Comparison of ENCODE assay signal across 12 cellular contexts in the genomic region with DNA sequence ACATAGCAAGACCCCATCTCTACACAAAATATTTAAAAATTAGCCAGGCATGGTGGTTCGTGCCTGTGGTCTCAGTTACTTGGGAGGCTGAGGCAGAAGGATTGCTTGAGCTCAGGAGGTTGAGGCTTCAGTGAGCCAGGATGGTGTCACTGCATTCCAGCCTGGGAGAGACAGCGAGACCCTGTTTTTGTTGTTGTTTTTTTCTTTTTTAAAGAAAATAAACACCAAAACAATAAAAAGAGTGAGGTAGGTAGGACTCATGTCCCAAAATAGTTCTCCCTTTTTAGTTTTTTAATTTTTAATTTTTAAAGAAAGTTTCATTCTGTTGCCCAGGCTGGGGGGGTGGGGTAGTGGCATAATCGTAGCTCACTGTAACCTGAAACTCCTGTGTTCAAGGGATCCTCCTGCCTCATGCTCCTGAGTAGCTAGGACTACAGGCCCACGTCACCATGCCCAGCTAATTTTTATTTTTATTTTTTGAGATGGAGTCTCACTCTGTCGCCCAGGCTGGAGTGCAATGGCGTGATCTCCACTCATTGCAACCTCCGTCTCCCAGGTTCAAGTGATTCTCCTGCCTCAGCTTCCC. TPM values are rescaled to one million over a fixed set of nuclear protein-coding genes. Genes with fewer than 3 reads are reported as not detected.
A peak's percentile ranks its signal among the peaks of the same experiment; 100 is the strongest.
DNase-seq lines count a peak whose midpoint lies in the region; ATAC-seq, FAIRE-seq and TF ChIP-seq lines count a peak whose summit lies in the region.
"Had no signal": no experiment of that assay in that cellular context is flagged by ENCODE, and none has a peak within 500 bp of the region (broad histone marks: within the 10 kb centered on the region; RNA-seq: fewer than 3 reads in every experiment).

No MANE protein-coding gene starts in this region.

- no peak for TF ChIP-seq RAD21 in GM12878 (IDR thresholded peaks at IDR 0.05; ENCODE audit: insufficient read depth, low read depth, low read length)

- CTCF ChIA-PET in GM12878 (lab: Yijun Ruan, JAX) = interaction anchor here (0.6 to 17.2 kb wide), 3 partner anchors 26 to 67 kb away, joined by 3 to 728 read pairs (median 362); a partner anchor contains a TSS

- H4K20me1 ChIP-seq in GM12878 (ENCODE audit: control insufficient read depth, insufficient read depth) = no peaks in the 10 kb centered on the region

- intact Hi-C loops in left ventricle myocardium inferior (cut with micrococcal nuclease) (no loop called here), cardiac septum (cut with DNase I) (no loop called here), GM12878 (cut with micrococcal nuclease; ENCODE audit: unreplicated experiment) (no loop called here), vagina (cut with DNase I) (loop anchor here (5.0 kb wide), 1 partner anchor 34 kb away; no protein-coding TSS in a partner anchor)

- H3K36me3 ChIP-seq in left ventricle myocardium inferior (no peaks in the 10 kb centered on the region), GM12878 (ENCODE audit: control insufficient read depth in 2 of 2, insufficient read depth in 2 of 2, low read length in 1 of 2) (no peaks in the 10 kb centered on the region), mucosa of rectum (ENCODE audit: control insufficient read depth in 2 of 2, insufficient read depth in 2 of 2, low read length in 2 of 2) (no peaks in the 10 kb centered on the region), vagina (no peaks in the 10 kb centered on the region)

- ATAC-seq in GM12878 = no peak

- H3K9ac ChIP-seq in GM12878 (ENCODE audit: control insufficient read depth, insufficient read depth, low read length) = no peak overlapping the region
- H3K9ac ChIP-seq in mucosa of rectum (ENCODE audit: low read depth in 1 of 2, low read length in 2 of 2) = no peak overlapping the region

- no peak for FAIRE-seq in GM12878 (lab: Jason Lieb, UNC)

- no peak for TF ChIP-seq EP300 in GM12878 (IDR thresholded peaks at IDR 0.05; ENCODE audit: borderline replicate concordance in 1 of 2, control insufficient read depth in 1 of 2, low read depth in 2 of 2, low read length in 2 of 2)

- SMC1A ChIA-PET in GM12878 (lab: Charles Lee; ENCODE audit: uncharacterized antibody, unreplicated experiment) = interaction anchor here (1.0 to 13.3 kb wide), 5 partner anchors 15 to 66 kb away, joined by 5 to 481 read pairs (median 9); a partner anchor contains a TSS

- POLR2A ChIA-PET in GM12878 (lab: Charles Lee) = interaction anchor here (0.6 to 6.2 kb wide), 6 partner anchors 14 to 33 kb away, joined by 3 to 105 read pairs (median 18); a partner anchor contains a TSS

- 86% methylated on average over 7 of the region's 7 CpGs for WGBS in GM12878 (ENCODE audit: insufficient coverage, insufficient replicate concordance, low lambda C conversion rate, missing lambda C conversion rate)

- H3K4me2 ChIP-seq in GM12878 (ENCODE audit: control insufficient read depth, insufficient read depth) = no peak overlapping the region

- H3K4me1 ChIP-seq in left ventricle myocardium inferior (peaks cover 73% of the 10 kb centered on the region), GM12878 (ENCODE audit: control insufficient read depth, insufficient read depth, low read length) (peaks cover 31% of the 10 kb centered on the region), mucosa of rectum (ENCODE audit: control insufficient read depth in 2 of 2, insufficient read depth in 2 of 2, low read length in 2 of 2) (peaks cover 35 to 44% of the 10 kb centered on the region in 2 donors), vagina (peaks cover 54% of the 10 kb centered on the region)

- TF ChIP-seq POLR2A in GM12878 (IDR thresholded peaks at IDR 0.05; ENCODE audit: low read depth, low read length) (no peak), vagina (IDR thresholded peaks at IDR 0.05) (no peak)

- peaks cover 40% of the 10 kb centered on the region for H3K79me2 ChIP-seq in GM12878 (ENCODE audit: control insufficient read depth, insufficient read depth, low read length)

- DNase-seq in left ventricle myocardium inferior (no peak), cardiac septum (ENCODE audit: low spot score) (no peak), GM12878 (ENCODE audit: low read depth, low spot score) (no peak), vagina (ENCODE audit: extremely low spot score in 2 of 2) (no peak), cerebellar nuclear complex (lab: John Stamatoyannopoulos, UW) (no peak), NCI-H2196 treated with DMSO at 0.1 percent for 48 hours (lab: John Stamatoyannopoulos, UW; ENCODE audit: unreplicated experiment) (no peak), UCSD-AML1 (lab: John Stamatoyannopoulos, UW; ENCODE audit: unreplicated experiment) (no peak)
- DNase-seq: activated gamma-delta T cell, Caco-2, midbrain, NCI-H1436 treated with DMSO at 0.1 percent for 48 hours had no signal

- H3K9me3 ChIP-seq in left ventricle myocardium inferior (replicated peaks) (no peaks in the 10 kb centered on the region), GM12878 (replicated peaks; ENCODE audit: control insufficient read depth, insufficient read depth, low read length) (no peaks in the 10 kb centered on the region), mucosa of rectum (ENCODE audit: control insufficient read depth in 2 of 2, low read length in 2 of 2) (no peaks in the 10 kb centered on the region), vagina (no peaks in the 10 kb centered on the region)
- H3K9me3 ChIP-seq: Caco-2 had no signal

- TF ChIP-seq CTCF in left ventricle myocardium inferior (IDR thresholded peaks at IDR 0.05; ENCODE audit: borderline replicate concordance) (no peak), GM12878 (IDR thresholded peaks at IDR 0.05 in 2 of 3, conservative IDR thresholded peaks at IDR 0.05 in 1 of 3; ENCODE audit: control insufficient read depth in 2 of 3, extremely low read depth in 1 of 3, insufficient read depth in 1 of 3, low read depth in 3 of 3, low read length in 3 of 3) (no peak), vagina (IDR thresholded peaks at IDR 0.05) (no peak)

- in situ Hi-C loops in GM12878 (cut with MboI) = no loop called here

- no peaks in the 10 kb centered on the region for H3K27me3 ChIP-seq in left ventricle myocardium inferior (ENCODE audit: low read depth)
- H3K27me3 ChIP-seq in GM12878 (replicated peaks in 1 of 2; ENCODE audit: control insufficient read depth in 2 of 2, insufficient read depth in 2 of 2, low read length in 1 of 2) = no peaks in the 10 kb centered on the region
- H3K27me3 ChIP-seq in mucosa of rectum (ENCODE audit: control insufficient read depth in 2 of 2, insufficient read depth in 2 of 2, low read length in 2 of 2) = no peaks in the 10 kb centered on the region
- no peaks in the 10 kb centered on the region for H3K27me3 ChIP-seq in vagina

- H3K4me3 ChIP-seq in left ventricle myocardium inferior = no peak overlapping the region
- H3K4me3 ChIP-seq in GM12878 = no peak overlapping the region
- H3K4me3 ChIP-seq in mucosa of rectum (ENCODE audit: low read length in 2 of 2) = no peak overlapping the region
- H3K4me3 ChIP-seq in vagina = no peak overlapping the region

- BruUV-seq in GM12878 (replicated peaks; lab: Mats Ljungman, UMichigan) = no TSS peak

- no peak overlapping the region for H2AFZ ChIP-seq in GM12878 (ENCODE audit: control insufficient read depth, low read depth, low read length)

- H3K27ac ChIP-seq in left ventricle myocardium inferior (replicated peaks) = peak overlapping the region; percentile 99
- peak overlapping the region; percentile 76; the same call in 1 of the 2 replicates for H3K27ac ChIP-seq in GM12878 (ENCODE audit: control insufficient read depth, insufficient read depth)
- H3K27ac ChIP-seq in mucosa of rectum (ENCODE audit: low read depth in 2 of 2, low read length in 2 of 2) = peak overlapping the region; percentile 42 to 70
- peak overlapping the region; percentile 100 for H3K27ac ChIP-seq in vagina

- RAD21 ChIA-PET in GM12878 (lab: Charles Lee; ENCODE audit: unreplicated experiment) = interaction anchor here (4.6 to 11.0 kb wide), 3 partner anchors 25 to 54 kb away, joined by 66 to 224 read pairs (median 179); a partner anchor contains a TSS

RNA-seq across cellular contexts. Expression of a gene that starts 25.5 kb away (rescaled TPM):
- total RNA-seq in left ventricle myocardium inferior (6,576 TPM), cardiac septum (9,850 TPM), GM12878 (2014; rRNA removed) (1,917 and 1,986 TPM in 2 replicates), GM12878 (2014; rRNA removed; fragmentation: Illumina TruSeq; extraction: Trizol) (2,052 and 2,660 TPM in 2 replicates), GM12878 (2021) (3,939 and 4,883 TPM in 2 replicates), vagina (16,459 TPM)
- 43,172 and 44,148 TPM in 2 replicates for total RNA-seq in GM12878 (2013; cell fraction: nucleolus; rRNA removed)
- polyA plus RNA-seq in GM12878 (2011; ENCODE audit: low read depth) = 704 TPM
- polyA plus RNA-seq in GM12878 (2011; rRNA removed) (659 and 901 TPM in 2 replicates), GM12878 (2014; fragmentation: Illumina TruSeq; extraction: Trizol) (448 and 686 TPM in 2 replicates), GM12878 (2014; fragmentation: Nextera tagmentation; extraction: Ambion mirVana) (1,000 to 10,000 TPM; 1,593 to 8,160 TPM), GM12878 (2014; rRNA removed) (1,421 and 1,643 TPM in 2 replicates), GM12878 (2016; fragmentation: Nextera tagmentation; extraction: Ambion mirVana) (1,000 to 10,000 TPM; 6,201 to 6,497 TPM)
- 216 and 352 TPM in 2 replicates for polyA plus RNA-seq in GM12878 (2011; cell fraction: cytosol; rRNA removed)
- 4,041 and 4,062 TPM in 2 replicates for polyA plus RNA-seq in GM12878 (2011; cell fraction: nucleus; rRNA removed)
- 1,013 and 3,952 TPM in 2 replicates for polyA plus RNA-seq in GM12878 (2012)
- 2,928 and 3,606 TPM in 2 replicates for polyA minus RNA-seq in GM12878 (2011; rRNA and poly(A)+ RNA removed)
- 1,627 and 2,358 TPM in 2 replicates for polyA minus RNA-seq in GM12878 (2011; cell fraction: cytosol; rRNA and poly(A)+ RNA removed)
- 12,181 and 12,309 TPM in 2 replicates for polyA minus RNA-seq in GM12878 (2011; cell fraction: nucleus; rRNA and poly(A)+ RNA removed)

RNA-seq across cellular contexts. Expression of a gene that starts 50.8 kb away (rescaled TPM):
- total RNA-seq in left ventricle myocardium inferior (405 TPM), cardiac septum (668 TPM), GM12878 (2014; rRNA removed) (13.6 and 14.0 TPM in 2 replicates), GM12878 (2014; rRNA removed; fragmentation: Illumina TruSeq; extraction: Trizol) (40.5 and 44.2 TPM in 2 replicates), GM12878 (2021) (174 and 225 TPM in 2 replicates), vagina (857 TPM)
- total RNA-seq in GM12878 (2013; cell fraction: nucleolus; rRNA removed) = 259 and 262 TPM in 2 replicates
- 275 TPM for polyA plus RNA-seq in GM12878 (2011; ENCODE audit: low read depth)
- polyA plus RNA-seq in GM12878 (2011; rRNA removed) (151 and 247 TPM in 2 replicates), GM12878 (2014; fragmentation: Illumina TruSeq; extraction: Trizol) (167 and 254 TPM in 2 replicates), GM12878 (2014; fragmentation: Nextera tagmentation; extraction: Ambion mirVana) (10 to 100 TPM; 24.3 to 98.2 TPM), GM12878 (2014; rRNA removed) (314 and 328 TPM in 2 replicates), GM12878 (2016; fragmentation: Nextera tagmentation; extraction: Ambion mirVana) (10 to 100 TPM; 27.7 to 28.3 TPM)
- 64.2 and 104 TPM in 2 replicates for polyA plus RNA-seq in GM12878 (2011; cell fraction: cytosol; rRNA removed)
- polyA plus RNA-seq in GM12878 (2011; cell fraction: nucleus; rRNA removed) = 342 and 617 TPM in 2 replicates
- 284 and 343 TPM in 2 replicates for polyA plus RNA-seq in GM12878 (2012)
- polyA minus RNA-seq in GM12878 (2011; rRNA and poly(A)+ RNA removed) = 72.0 and 79.5 TPM in 2 replicates
- 13.8 and 14.9 TPM in 2 replicates for polyA minus RNA-seq in GM12878 (2011; cell fraction: cytosol; rRNA and poly(A)+ RNA removed)
- 125 and 169 TPM in 2 replicates for polyA minus RNA-seq in GM12878 (2011; cell fraction: nucleus; rRNA and poly(A)+ RNA removed)

RNA-seq across cellular contexts. Expression of a gene that starts 51.5 kb away (rescaled TPM):
- total RNA-seq in left ventricle myocardium inferior = 60.2 TPM
- 60.2 TPM for total RNA-seq in cardiac septum
- 28.9 and 34.4 TPM in 2 replicates for total RNA-seq in GM12878 (2013; cell fraction: nucleolus; rRNA removed)
- total RNA-seq in GM12878 (2014; rRNA removed) = 75.1 and 82.7 TPM in 2 replicates
- 25.9 and 29.3 TPM in 2 replicates for total RNA-seq in GM12878 (2014; rRNA removed; fragmentation: Illumina TruSeq; extraction: Trizol)
- total RNA-seq in GM12878 (2021) = 66.7 and 67.8 TPM in 2 replicates
- polyA plus RNA-seq in GM12878 (2011; ENCODE audit: low read depth) = 16.4 TPM
- 17.8 and 43.1 TPM in 2 replicates for polyA plus RNA-seq in GM12878 (2011; rRNA removed)
- polyA plus RNA-seq in GM12878 (2011; cell fraction: cytosol; rRNA removed) = 88.7 and 112 TPM in 2 replicates
- polyA plus RNA-seq in GM12878 (2011; cell fraction: nucleus; rRNA removed) = 114 and 150 TPM in 2 replicates
- polyA plus RNA-seq in GM12878 (2012) = 35.1 and 36.8 TPM in 2 replicates
- polyA plus RNA-seq in GM12878 (2014; fragmentation: Illumina TruSeq; extraction: Trizol) = 6.9 and 32.5 TPM in 2 replicates
- 1 to 10 TPM in 1 of 2 experiments, under 1 TPM in 1; 0.80 to 6.3 TPM for polyA plus RNA-seq in GM12878 (2014; fragmentation: Nextera tagmentation; extraction: Ambion mirVana)
- polyA plus RNA-seq in GM12878 (2014; rRNA removed) = 68.0 and 74.6 TPM in 2 replicates
- polyA plus RNA-seq in GM12878 (2016; fragmentation: Nextera tagmentation; extraction: Ambion mirVana) = 10 to 100 TPM; 59.2 to 65.4 TPM
- 43.5 and 70.6 TPM in 2 replicates for polyA minus RNA-seq in GM12878 (2011; rRNA and poly(A)+ RNA removed)
- polyA minus RNA-seq in GM12878 (2011; cell fraction: cytosol; rRNA and poly(A)+ RNA removed) = 23.4 and 34.6 TPM in 2 replicates
- 16.7 and 26.3 TPM in 2 replicates for polyA minus RNA-seq in GM12878 (2011; cell fraction: nucleus; rRNA and poly(A)+ RNA removed)
- total RNA-seq in vagina = 77.3 TPM
